ENCODE assay signal across 8 cellular contexts in the genomic region with DNA sequence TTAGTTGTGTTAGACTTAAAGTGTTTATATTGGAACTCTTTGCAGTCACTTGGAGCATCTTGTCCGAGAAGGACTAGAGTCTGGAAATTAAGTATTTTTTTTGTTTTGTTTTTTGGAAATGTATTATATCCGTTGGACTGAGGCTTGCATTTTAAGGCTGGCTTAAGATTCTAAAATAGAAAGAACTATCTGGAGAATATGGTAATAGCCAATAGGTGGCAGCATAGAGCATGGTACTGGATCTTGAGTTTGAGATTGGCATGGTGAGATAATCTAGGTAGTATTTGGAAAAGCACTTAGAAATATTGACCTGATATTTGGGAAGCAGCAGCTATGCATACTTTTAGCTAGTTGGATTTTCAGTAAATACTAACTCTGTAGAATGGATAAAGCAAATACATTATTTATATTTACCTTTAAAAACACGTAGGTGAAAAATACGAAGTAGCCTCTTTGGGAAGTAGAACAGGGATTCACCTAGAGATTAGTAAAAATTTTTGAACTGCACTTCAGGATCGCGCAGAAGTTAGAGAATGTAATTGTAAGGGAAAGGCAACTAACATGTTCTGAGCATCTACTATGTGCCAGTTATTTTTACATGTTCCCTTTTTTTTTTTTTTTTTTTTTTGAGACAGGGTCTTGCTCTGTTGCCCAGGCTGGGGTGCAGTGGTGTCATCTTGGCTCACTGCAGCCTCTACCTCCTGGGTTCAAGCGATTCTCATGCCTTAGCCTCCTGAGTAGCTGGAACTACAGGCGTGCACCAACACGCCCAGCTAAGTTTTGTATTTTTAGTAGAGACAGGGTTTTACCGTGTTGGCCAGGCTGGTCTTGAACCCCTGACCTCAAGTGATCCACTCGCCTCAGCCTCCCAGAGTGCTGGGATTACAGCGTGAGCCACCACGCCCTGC.
DNase-seq lines count a peak whose midpoint lies in the region; ATAC-seq and TF ChIP-seq lines count a peak whose summit lies in the region.

No MANE protein-coding gene starts in this region.

- no peak overlapping the region for H3K4me2 ChIP-seq in mesenchymal stem cell (ENCODE audit: low read length, poor library complexity, severe bottlenecking)

- H3K27ac ChIP-seq in mesenchymal stem cell (ENCODE audit: low read length, poor library complexity, severe bottlenecking): no peak overlapping the region

- no peak overlapping the region for H3K9ac ChIP-seq in mesenchymal stem cell (ENCODE audit: low read length)

- H2BK15ac ChIP-seq in mesenchymal stem cell (ENCODE audit: low read depth, poor library complexity, severe bottlenecking): no peak overlapping the region

- no peaks in the 10 kb centered on the region for H3K27me3 ChIP-seq in mesenchymal stem cell (ENCODE audit: control insufficient read depth in 1 of 2, insufficient read depth in 1 of 2, low read length in 2 of 2)

- WGBS in mesenchymal stem cell: 79% methylated on average over 6 of the region's 13 CpGs

- H3K18ac ChIP-seq in mesenchymal stem cell (ENCODE audit: low read depth in 1 of 2, low read length in 2 of 2): no peak overlapping the region

- H3K9me3 ChIP-seq in mesenchymal stem cell (ENCODE audit: control insufficient read depth, low read length): no peaks in the 10 kb centered on the region

- H2AFZ ChIP-seq in mesenchymal stem cell (ENCODE audit: low read depth, low read length): no peak overlapping the region

- H4K8ac ChIP-seq in mesenchymal stem cell (ENCODE audit: low read length): no peak overlapping the region

- no peak for DNase-seq in AG09309 (ENCODE audit: low read depth)
- DNase-seq in GM12864 (ENCODE audit: low read depth): peak; percentile 16
- peak; percentile 10 for DNase-seq in NCI-H748 treated with DMSO at 0.1 percent for 48 hours (lab: John Stamatoyannopoulos, UW)
- DNase-seq in dermis blood vessel endothelial cell: peak; percentile 70
- peak; percentile 34 for DNase-seq in mesenchymal stem cell
- no peak for DNase-seq in DMS79 (lab: John Stamatoyannopoulos, UW)
- no peak for DNase-seq in cerebellum (ENCODE audit: low spot score)

- no peak overlapping the region for H4K91ac ChIP-seq in mesenchymal stem cell (ENCODE audit: low read length)

- no peak overlapping the region for H2AK5ac ChIP-seq in mesenchymal stem cell (ENCODE audit: low read length, severe bottlenecking)

- peaks cover 2 to 26% of the 10 kb centered on the region in 2 experiments for H3K36me3 ChIP-seq in mesenchymal stem cell (ENCODE audit: control insufficient read depth in 1 of 2, insufficient read depth in 2 of 2, low read depth in 1 of 2, low read length in 2 of 2)

- no peak overlapping the region for H2BK120ac ChIP-seq in mesenchymal stem cell (ENCODE audit: low read depth, low read length)

- H3K4me3 ChIP-seq in AG09309 (ENCODE audit: control insufficient read depth, low read depth, low read length): no peak overlapping the region
- no peak overlapping the region for H3K4me3 ChIP-seq in GM12864 (ENCODE audit: low read depth, low read length)
- H3K4me3 ChIP-seq in mesenchymal stem cell (ENCODE audit: insufficient read depth in 1 of 2, low read depth in 1 of 2, low read length in 2 of 2): no peak overlapping the region

- no peak overlapping the region for H3K23ac ChIP-seq in mesenchymal stem cell (ENCODE audit: low read length in 2 of 2)

- no peak overlapping the region for H2BK12ac ChIP-seq in mesenchymal stem cell (ENCODE audit: low read length in 2 of 2)

- no peak overlapping the region for H2BK5ac ChIP-seq in mesenchymal stem cell (ENCODE audit: low read depth, low read length, poor library complexity, severe bottlenecking)

- no peak overlapping the region for H3K4ac ChIP-seq in mesenchymal stem cell (ENCODE audit: low read depth in 1 of 2, low read length in 2 of 2)

- H3K4me1 ChIP-seq in mesenchymal stem cell (ENCODE audit: control insufficient read depth, insufficient read depth, low read depth, low read length): no peaks in the 10 kb centered on the region

- H3K14ac ChIP-seq in mesenchymal stem cell (ENCODE audit: low read length in 2 of 2): no peak overlapping the region

- TF ChIP-seq CTCF in AG09309 (IDR thresholded peaks at IDR 0.05; ENCODE audit: control insufficient read depth, insufficient read depth, low read depth, low read length, missing control alignments) (peak; percentile 64), GM12864 (IDR thresholded peaks at IDR 0.05; ENCODE audit: low read depth, low read length, missing control alignments) (peak; percentile 65)

- ATAC-seq in GM19351 (IDR thresholded peaks at IDR 0.05; ENCODE audit: unreplicated experiment): no peak

- H3K79me1 ChIP-seq in mesenchymal stem cell (replicated peaks; ENCODE audit: low read length, poor library complexity, severe bottlenecking): peaks cover 9% of the 10 kb centered on the region

Comparison
In these comparisons a context has a peak if more than half of its experiments do, and no peak if none do; other contexts are left out.
1. DNase-seq: peak in GM12864 (single experiment), NCI-H748 treated with DMSO at 0.1 percent for 48 hours (single experiment), dermis blood vessel endothelial cell (single experiment) and mesenchymal stem cell (single experiment); none in AG09309 (single experiment), DMS79 (single experiment) and cerebellum (single experiment).